ENCODE assay signal across 19 cellular contexts in the genomic region with DNA sequence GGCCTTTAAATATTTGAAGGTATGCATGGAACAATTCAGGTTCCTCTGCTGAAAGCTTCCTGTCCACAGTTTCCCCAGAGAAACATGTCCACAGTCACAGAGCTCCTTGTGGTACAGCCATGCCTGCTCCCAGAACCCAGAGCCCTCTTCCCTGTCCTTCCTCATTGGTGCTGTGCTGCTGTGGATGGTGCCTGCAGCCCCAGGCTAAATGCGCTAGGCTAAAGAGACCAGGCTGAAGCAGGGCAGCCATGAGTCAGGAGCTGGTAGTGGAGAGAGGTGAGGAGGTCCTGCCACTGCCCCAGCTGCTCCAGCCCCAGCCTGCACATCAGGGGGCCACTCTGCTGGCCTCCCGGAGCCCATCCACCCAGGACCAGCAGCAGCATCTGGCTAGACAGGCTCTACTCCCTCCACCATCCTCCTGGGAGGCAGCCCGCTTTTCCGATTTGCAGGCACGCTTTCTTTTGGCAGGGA.
DNase-seq lines count a peak whose midpoint lies in the region; ATAC-seq, FAIRE-seq and TF ChIP-seq lines count a peak whose summit lies in the region.
"Had no signal": no experiment of that assay in that cellular context is flagged by ENCODE, and none has a peak within 500 bp of the region (broad histone marks: within the 10 kb centered on the region; RNA-seq: fewer than 3 reads in every experiment).

No MANE protein-coding gene starts in this region.

- H4K8ac ChIP-seq in mesendoderm (ENCODE audit: low read depth, low read length), result no peak overlapping the region

- TF ChIP-seq POLR2A in Peyer's patch (IDR thresholded peaks at IDR 0.05), result no peak

- no peak overlapping the region for H3K18ac ChIP-seq in mesendoderm (ENCODE audit: low read length)

- H3K27me3 ChIP-seq in H7 (ENCODE audit: control insufficient read depth, insufficient read depth, low read length) (no peaks in the 10 kb centered on the region), Peyer's patch (no peaks in the 10 kb centered on the region), mesendoderm (ENCODE audit: insufficient read depth, low read length, poor library complexity) (no peaks in the 10 kb centered on the region), ascending aorta (no peaks in the 10 kb centered on the region)
- H3K27me3 ChIP-seq: heart left ventricle had no signal

- no peaks in the 10 kb centered on the region for H3K36me3 ChIP-seq in H7 (replicated peaks; ENCODE audit: control insufficient read depth, insufficient read depth, low read length)
- no peaks in the 10 kb centered on the region for H3K36me3 ChIP-seq in Peyer's patch
- H3K36me3 ChIP-seq in mesendoderm (ENCODE audit: control insufficient read depth, insufficient read depth, low read length), result no peaks in the 10 kb centered on the region
- H3K36me3 ChIP-seq in ascending aorta, result no peaks in the 10 kb centered on the region
- H3K36me3 ChIP-seq: heart left ventricle had no signal

- H4K5ac ChIP-seq in mesendoderm (ENCODE audit: low read length), result no peak overlapping the region

- no peak overlapping the region for H3K9ac ChIP-seq in mesendoderm (ENCODE audit: low read length)
- H3K9ac ChIP-seq: KMS-11 had no signal

- no peak overlapping the region for H3K4me2 ChIP-seq in mesendoderm (ENCODE audit: low read length)
- H3K4me2 ChIP-seq: KMS-11 had no signal

- H3K23ac ChIP-seq in mesendoderm (ENCODE audit: low read length), result no peak overlapping the region

- no peak for ATAC-seq in HG03039 (IDR thresholded peaks at IDR 0.05; ENCODE audit: unreplicated experiment)
- ATAC-seq: activated T-cell treated with anti-CD3 and anti-CD28 coated beads, Interleukin-2, amount 50 U/mL, for 4 hours; heart left ventricle; left colon; naive thymus-derived CD8-positive, alpha-beta T cell had no signal

- H3K56ac ChIP-seq in mesendoderm (ENCODE audit: low read length), result peak overlapping the region; percentile 27

- no peak overlapping the region for H2BK15ac ChIP-seq in mesendoderm (replicated peaks; ENCODE audit: low read depth)

- H3K79me1 ChIP-seq in mesendoderm (ENCODE audit: low read length), result no peaks in the 10 kb centered on the region

- H3K27ac ChIP-seq in Peyer's patch (no peak overlapping the region), mesendoderm (ENCODE audit: low read depth, low read length) (no peak overlapping the region), ascending aorta (no peak overlapping the region)
- H3K27ac ChIP-seq: heart left ventricle, KMS-11 had no signal

- intact Hi-C loops in ascending aorta (cut with DNase I), result no loop called here

- H3K9me3 ChIP-seq in Peyer's patch, result no peaks in the 10 kb centered on the region
- no peaks in the 10 kb centered on the region for H3K9me3 ChIP-seq in ascending aorta
- H3K9me3 ChIP-seq: heart left ventricle had no signal

- H3K79me2 ChIP-seq in mesendoderm (ENCODE audit: control insufficient read depth, insufficient read depth, low read length), result no peaks in the 10 kb centered on the region

- no peak overlapping the region for H3K4me3 ChIP-seq in H7 (ENCODE audit: insufficient read depth, low read depth, low read length)
- no peak overlapping the region for H3K4me3 ChIP-seq in Peyer's patch
- H3K4me3 ChIP-seq in mesendoderm (ENCODE audit: low read length), result no peak overlapping the region
- H3K4me3 ChIP-seq in ascending aorta, result no peak overlapping the region
- H3K4me3 ChIP-seq: heart left ventricle had no signal

- H3K4me1 ChIP-seq in Peyer's patch, result no peaks in the 10 kb centered on the region
- no peaks in the 10 kb centered on the region for H3K4me1 ChIP-seq in mesendoderm (ENCODE audit: control insufficient read depth, low read depth, low read length)
- H3K4me1 ChIP-seq in ascending aorta, result no peaks in the 10 kb centered on the region
- H3K4me1 ChIP-seq: heart left ventricle had no signal

- peak; percentile 3 for DNase-seq in D721Med (ENCODE audit: insufficient read length, low spot score)
- DNase-seq in H7, result peak; percentile 45
- DNase-seq in Peyer's patch, result peak in 2 of 3 donors; percentile 23 to 37
- peak; percentile 31 for DNase-seq in mesendoderm
- DNase-seq in RCC 7860 (ENCODE audit: low spot score), result no peak
- DNase-seq in AML-193 (lab: John Stamatoyannopoulos, UW), result no peak
- DNase-seq in ascending aorta (ENCODE audit: low spot score in 2 of 2), result no peak
- DNase-seq: activated CD4-positive, alpha-beta T cell treated with anti-CD3 and anti-CD28 coated beads for 1 hour; activated T-cell treated with anti-CD3 and anti-CD28 coated beads, Interleukin-2, amount 50 U/mL, for 4 hours; GF-D8; heart left ventricle; left colon; NCI-H2081 treated with DMSO at 0.1 percent for 48 hours; NCI-H510A; T-helper 9 cell had no signal

- TF ChIP-seq CTCF in D721Med (IDR thresholded peaks at IDR 0.05; ENCODE audit: insufficient read depth, missing control alignments) (no peak), Peyer's patch (IDR thresholded peaks at IDR 0.05) (no peak), ascending aorta (IDR thresholded peaks at IDR 0.05) (no peak)

- no peak for FAIRE-seq in D721Med (lab: Jason Lieb, UNC)
- FAIRE-seq in RCC 7860 (lab: Jason Lieb, UNC), result no peak
- FAIRE-seq: astrocyte had no signal

- H3K4ac ChIP-seq in mesendoderm (ENCODE audit: low read depth, low read length), result no peak overlapping the region

- no peak overlapping the region for H2BK120ac ChIP-seq in mesendoderm (ENCODE audit: low read depth, low read length)

- no CpG with 5 or more reads among the region's 5 CpGs for WGBS in mesendoderm (ENCODE audit: extremely low coverage, insufficient coverage, low lambda C conversion rate)

- H2AK5ac ChIP-seq in mesendoderm (ENCODE audit: low read length), result no peak overlapping the region

- H2BK5ac ChIP-seq in mesendoderm (ENCODE audit: low read length), result no peak overlapping the region

Comparison
In these comparisons a context has a peak if more than half of its experiments do, and no peak if none do; other contexts are left out.
1. DNase-seq: peak in D721Med (single experiment), H7 (single experiment), Peyer's patch (2 of 3) and mesendoderm (single experiment); none in RCC 7860 (single experiment), AML-193 (0 of 2) and ascending aorta (0 of 2).